Comparison of ENCODE assay signal across 8 cellular contexts in genomic region chr9:581673-582497, GRCh38.
DNase-seq lines count a peak whose midpoint lies in the region; ATAC-seq and TF ChIP-seq lines count a peak whose summit lies in the region.

No MANE protein-coding gene starts in this region.

- intact Hi-C loops in IMR-90 (cut with micrococcal nuclease) (no loop called here), body of pancreas (cut with DNase I) (no loop called here)

- no peak overlapping the region for H4K91ac ChIP-seq in IMR-90 (ENCODE audit: insufficient read depth, low read depth, low read length)

- H3K27ac ChIP-seq in IMR-90 (ENCODE audit: insufficient read depth, low read length) (no peak overlapping the region), body of pancreas (peak overlapping the region in 3 of 4 donors; percentile 25 to 35 (median 31)), mesendoderm (ENCODE audit: low read depth, low read length) (no peak overlapping the region)

- no peaks in the 10 kb centered on the region for H3K9me1 ChIP-seq in IMR-90 (ENCODE audit: insufficient read depth, low read length)

- peak; percentile 29; the same call in 1 of the 2 replicates for TF ChIP-seq RAD21 in IMR-90 (IDR thresholded peaks at IDR 0.05; ENCODE audit: low read length)

- H3K27me3 ChIP-seq in IMR-90 (ENCODE audit: control insufficient read depth, insufficient read depth, low read length), result no peaks in the 10 kb centered on the region; the same call in 1 of the 2 replicates
- H3K27me3 ChIP-seq in body of pancreas, result no peaks in the 10 kb centered on the region
- no peaks in the 10 kb centered on the region for H3K27me3 ChIP-seq in mesendoderm (ENCODE audit: insufficient read depth, low read length, poor library complexity)

- no peaks in the 10 kb centered on the region for H3K36me3 ChIP-seq in IMR-90 (ENCODE audit: control insufficient read depth, insufficient read depth, low read length)
- no peaks in the 10 kb centered on the region for H3K36me3 ChIP-seq in body of pancreas (replicated peaks in 1 of 2; ENCODE audit: insufficient read depth in 1 of 2, low read depth in 2 of 2)
- no peaks in the 10 kb centered on the region for H3K36me3 ChIP-seq in mesendoderm (ENCODE audit: control insufficient read depth, insufficient read depth, low read length)

- H3K56ac ChIP-seq in IMR-90 (ENCODE audit: extremely low read depth, insufficient read depth, low read length) (no peak overlapping the region), mesendoderm (ENCODE audit: low read length) (no peak overlapping the region)

- TF ChIP-seq CTCF in IMR-90 (conservative IDR thresholded peaks at IDR 0.05; ENCODE audit: low read depth, low read length), result peak; percentile 36
- peak in 6 of 7 experiments; percentile 26 to 63 (median 46) for TF ChIP-seq CTCF in body of pancreas (IDR thresholded peaks at IDR 0.05)

- in situ Hi-C loops in IMR-90 (cut with MboI; ENCODE audit: low sequenced_read_pairs), result loop anchor here (10.0 kb wide), 1 partner anchor 423 kb away; no protein-coding TSS in a partner anchor

- H3K9ac ChIP-seq in IMR-90 (ENCODE audit: low read depth, low read length) (no peak overlapping the region), mesendoderm (ENCODE audit: low read length) (no peak overlapping the region)

- no peak overlapping the region for H3K18ac ChIP-seq in IMR-90 (ENCODE audit: low read depth, low read length)
- H3K18ac ChIP-seq in mesendoderm (ENCODE audit: low read length), result no peak overlapping the region

- no peaks in the 10 kb centered on the region for H3K9me3 ChIP-seq in IMR-90 (ENCODE audit: control insufficient read depth, insufficient read depth, low read length)
- no peaks in the 10 kb centered on the region for H3K9me3 ChIP-seq in body of pancreas

- no TSS peak for BruUV-seq in IMR-90 (replicated peaks; lab: Mats Ljungman, UMichigan)

- TF ChIP-seq POLR2A in IMR-90 (IDR thresholded peaks at IDR 0.05; ENCODE audit: low read depth, low read length) (no peak), body of pancreas (IDR thresholded peaks at IDR 0.05) (no peak)

- no peaks in the 10 kb centered on the region for H3K79me2 ChIP-seq in mesendoderm (ENCODE audit: control insufficient read depth, insufficient read depth, low read length)

- dilution Hi-C loops in IMR-90 (cut with HindIII; ENCODE audit: low sequenced_read_pairs, unreplicated experiment), result no loop called here

- H2AK5ac ChIP-seq in IMR-90 (ENCODE audit: low read depth, low read length) (no peak overlapping the region), mesendoderm (ENCODE audit: low read length) (no peak overlapping the region)

- CTCF ChIA-PET in IMR-90 (lab: Yijun Ruan, JAX), result no interaction called here

- H3K23ac ChIP-seq in IMR-90 (ENCODE audit: low read depth, low read length), result no peak overlapping the region
- no peak overlapping the region for H3K23ac ChIP-seq in mesendoderm (ENCODE audit: low read length)

- H4K8ac ChIP-seq in IMR-90 (ENCODE audit: low read depth in 2 of 2, low read length in 2 of 2) (no peak overlapping the region), mesendoderm (ENCODE audit: low read depth, low read length) (no peak overlapping the region)

- peak; percentile 46; the same call in 1 of the 2 replicates for ATAC-seq in IMR-90 (ENCODE audit: low read depth)
- ATAC-seq in body of pancreas, result peak; percentile 85

- no CpG with 5 or more reads among the region's 7 CpGs for WGBS in IMR-90 (ENCODE audit: extremely low coverage in 2 of 2, insufficient read length in 1 of 2), 2 experiments
- WGBS in body of pancreas, 2 donors, result 48 to 53% methylated on average over 7 of the region's 7 CpGs
- no CpG with 5 or more reads among the region's 7 CpGs for WGBS in mesendoderm (ENCODE audit: extremely low coverage, insufficient coverage, low lambda C conversion rate)

- H4K20me1 ChIP-seq in IMR-90 (ENCODE audit: insufficient read depth, low read length), result no peaks in the 10 kb centered on the region

- H3K79me1 ChIP-seq in IMR-90 (ENCODE audit: low read depth in 1 of 2, low read length in 2 of 2), result no peaks in the 10 kb centered on the region
- H3K79me1 ChIP-seq in mesendoderm (ENCODE audit: low read length), result no peaks in the 10 kb centered on the region

- POLR2A ChIA-PET in IMR-90 (lab: Charles Lee; ENCODE audit: unreplicated experiment), result no interaction called here

- H3K4ac ChIP-seq in IMR-90 (ENCODE audit: low read depth, low read length) (no peak overlapping the region), mesendoderm (ENCODE audit: low read depth, low read length) (no peak overlapping the region)

- H3K4me3 ChIP-seq in IMR-90 (ENCODE audit: insufficient read depth, low read depth, low read length), result no peak overlapping the region
- H3K4me3 ChIP-seq in body of pancreas, result no peak overlapping the region
- H3K4me3 ChIP-seq in mesendoderm (ENCODE audit: low read length), result no peak overlapping the region

- H3K4me2 ChIP-seq in IMR-90 (ENCODE audit: low read depth, low read length), result no peak overlapping the region
- no peak overlapping the region for H3K4me2 ChIP-seq in mesendoderm (ENCODE audit: low read length)

- DNase-seq in ELR (ENCODE audit: low read depth) (peak; percentile 40), IMR-90 (no peak), body of pancreas (peak; percentile 53 to 77 (median 62)), mesendoderm (peak; percentile 58), SHP77 treated with DMSO at 0.1 percent for 48 hours (lab: John Stamatoyannopoulos, UW) (no peak), NCI-H2107 (lab: John Stamatoyannopoulos, UW) (no peak), cerebellum (ENCODE audit: low spot score) (no peak)
- DNase-seq in activated naive CD4-positive, alpha-beta T cell treated with Interleukin-2 at 50 U/mL for 16 hours, result no peak

- H2AFZ ChIP-seq in IMR-90 (replicated peaks; ENCODE audit: low read length, poor library complexity), result no peak overlapping the region

- no peak overlapping the region for H4K5ac ChIP-seq in IMR-90 (ENCODE audit: low read depth, low read length)
- H4K5ac ChIP-seq in mesendoderm (ENCODE audit: low read length), result no peak overlapping the region

- no peak overlapping the region for H3K14ac ChIP-seq in IMR-90 (replicated peaks; ENCODE audit: low read depth, low read length)

- H2BK5ac ChIP-seq in IMR-90 (ENCODE audit: low read depth, low read length, poor library complexity, severe bottlenecking), result no peak overlapping the region
- H2BK5ac ChIP-seq in mesendoderm (ENCODE audit: low read length), result no peak overlapping the region

- H2BK120ac ChIP-seq in IMR-90 (ENCODE audit: low read depth, low read length) (no peak overlapping the region), mesendoderm (ENCODE audit: low read depth, low read length) (no peak overlapping the region)

- no peaks in the 10 kb centered on the region for H3K4me1 ChIP-seq in IMR-90 (ENCODE audit: control insufficient read depth, insufficient read depth, low read length)
- peaks cover 18% of the 10 kb centered on the region for H3K4me1 ChIP-seq in body of pancreas
- H3K4me1 ChIP-seq in mesendoderm (ENCODE audit: control insufficient read depth, low read depth, low read length), result no peaks in the 10 kb centered on the region

- no peak overlapping the region for H2AK9ac ChIP-seq in IMR-90 (replicated peaks; ENCODE audit: low read depth, low read length, poor library complexity)

- H2BK15ac ChIP-seq in IMR-90 (ENCODE audit: low read depth, low read length) (no peak overlapping the region), mesendoderm (replicated peaks; ENCODE audit: low read depth) (no peak overlapping the region)

- no peak overlapping the region for H2BK20ac ChIP-seq in IMR-90 (ENCODE audit: low read depth, low read length)

TF ChIP-seq in IMR-90, 13 proteins besides CTCF, POLR2A, EP300 and RAD21:
- TF ChIP-seq BHLHE40 (IDR thresholded peaks at IDR 0.05; ENCODE audit: low read depth, low read length), result no peak
- no peak for TF ChIP-seq MXI1 (IDR thresholded peaks at IDR 0.05; ENCODE audit: borderline replicate concordance, low read depth, low read length)
- peak; percentile 29; the same call in 1 of the 2 replicates for TF ChIP-seq SMC3 (IDR thresholded peaks at IDR 0.05; ENCODE audit: low read depth, low read length)
- no peak for TF ChIP-seq FOS (IDR thresholded peaks at IDR 0.05; ENCODE audit: low read depth, low read length)
- TF ChIP-seq USF2 (IDR thresholded peaks at IDR 0.05; ENCODE audit: low read depth, low read length), result no peak
- no peak for TF ChIP-seq RFX5 (IDR thresholded peaks at IDR 0.05; ENCODE audit: low read depth, low read length)
- TF ChIP-seq RCOR1 (IDR thresholded peaks at IDR 0.05; ENCODE audit: insufficient replicate concordance, low read length), result no peak

Comparison
In these comparisons a context has a peak if more than half of its experiments do, and no peak if none do; other contexts are left out.
1. DNase-seq: peak in ELR (single experiment), body of pancreas (4 of 4) and mesendoderm (single experiment); none in IMR-90 (single experiment), SHP77 treated with DMSO at 0.1 percent for 48 hours (single experiment), NCI-H2107 (single experiment), activated naive CD4-positive, alpha-beta T cell treated with Interleukin-2 at 50 U/mL for 16 hours (single experiment) and cerebellum (single experiment).
2. H3K27ac ChIP-seq: peak in body of pancreas (3 of 4); none in IMR-90 (single experiment) and mesendoderm (single experiment).